17 cellular contexts compared by ENCODE assay signal in genomic region chrX:13159886-13160285, GRCh38.
"Had no signal": no experiment of that assay in that cellular context is flagged by ENCODE, and none has a peak within 500 bp of the region (broad histone marks: within the 10 kb centered on the region; RNA-seq: fewer than 3 reads in every experiment).

No MANE protein-coding gene starts in this region.

- DNase-seq: activated CD4-positive, alpha-beta memory T cell treated with anti-CD3 and anti-CD28 coated beads for 36 hours; activated gamma-delta T cell; activated naive CD8-positive, alpha-beta T cell treated with anti-CD3 and anti-CD28 coated beads for 36 hours; activated T-cell treated with anti-CD3 and anti-CD28 coated beads, Interleukin-2, amount 50 U/mL, for 48 hours; anterior cingulate cortex; dorsolateral prefrontal cortex; hypothalamus; left colon; occipital lobe; stimulated activated CD4-positive, alpha-beta T cell treated with anti-CD3 and anti-CD28 coated beads, Interleukin-2, amount 100 ng/mL, for 48 hours; T-helper 1 cell; thyroid gland had no signal

- H3K4me1 ChIP-seq: prostate gland had no signal

- H3K9me3 ChIP-seq: prostate gland, thyroid gland had no signal

- H3K27me3 ChIP-seq: thyroid gland had no signal

- FAIRE-seq: bronchial epithelial cell had no signal

- H3K4me3 ChIP-seq: dorsolateral prefrontal cortex, prostate gland, thyroid gland had no signal

- H3K27ac ChIP-seq: dorsolateral prefrontal cortex, prostate gland, VCaP had no signal

- H3K36me3 ChIP-seq: prostate gland, thyroid gland had no signal

- ATAC-seq: esophagus mucosa; natural killer cell treated with Interleukin-12 subunit alpha and Interleukin-12 subunit beta and Interleukin-15 and Interleukin-18, amount 100 ng/mL, for 72 hours had no signal
